23 cellular contexts compared by ENCODE assay signal in genomic region chr4:17939061-17939460, GRCh38.
"Had no signal": no experiment of that assay in that cellular context is flagged by ENCODE, and none has a peak within 500 bp of the region (broad histone marks: within the 10 kb centered on the region; RNA-seq: fewer than 3 reads in every experiment).

No MANE protein-coding gene starts in this region.

- H3K9me3 ChIP-seq: esophagus squamous epithelium, right lobe of liver, transverse colon had no signal

- H3K9ac ChIP-seq: neural progenitor cell, parathyroid adenoma had no signal

- H3K4me2 ChIP-seq: neural progenitor cell had no signal

- H3K4me1 Mint-ChIP-seq: nephron; neural progenitor cell; stimulated activated naive B cell treated with anti-CD40 and anti-IgM and Interleukin-4, amounts not matched to agents 10 μg/mL and 1 μg/mL and 100 μg/mL, for 72 hours had no signal

- H3K4me1 ChIP-seq: neural progenitor cell, parathyroid adenoma, right lobe of liver, transverse colon had no signal

- H2AFZ ChIP-seq: neural progenitor cell, parathyroid adenoma had no signal

- H3K27ac ChIP-seq: coronary artery, esophagus squamous epithelium, neural progenitor cell, parathyroid adenoma, right lobe of liver, transverse colon had no signal

- H3K36me3 ChIP-seq: right lobe of liver, transverse colon had no signal

- H3K79me2 ChIP-seq: parathyroid adenoma had no signal

- ATAC-seq: left lobe of liver; naive thymus-derived CD4-positive, alpha-beta T cell; right lobe of liver; stimulated activated naive B cell treated with anti-CD40 and anti-IgM and Interleukin-4, amounts not matched to agents 10 μg/mL and 1 μg/mL and 100 μg/mL, for 72 hours had no signal

- H3K27me3 ChIP-seq: esophagus squamous epithelium, neural progenitor cell, right lobe of liver, transverse colon had no signal

- H3K27me3 Mint-ChIP-seq: naive thymus-derived CD4-positive, alpha-beta T cell; progenitor cell of endocrine pancreas; stimulated activated naive B cell treated with anti-CD40 and anti-IgM and Interleukin-4, amounts not matched to agents 10 μg/mL and 1 μg/mL and 100 μg/mL, for 72 hours; stimulated activated naive CD8-positive, alpha-beta T cell treated with anti-CD3 and anti-CD28 coated beads, Interleukin-15, Interleukin-2, amounts not matched to agents 100 ng/mL and 50 ng/mL, for 24 hours had no signal

- H3K27ac Mint-ChIP-seq: immature natural killer cell; naive thymus-derived CD4-positive, alpha-beta T cell; nephron; neural progenitor cell; progenitor cell of endocrine pancreas; stimulated activated naive B cell treated with anti-CD40 and anti-IgM and Interleukin-4, amounts not matched to agents 10 μg/mL and 1 μg/mL and 100 μg/mL, for 72 hours; stimulated activated naive CD8-positive, alpha-beta T cell treated with anti-CD3 and anti-CD28 coated beads, Interleukin-15, Interleukin-2, amounts not matched to agents 100 ng/mL and 50 ng/mL, for 24 hours had no signal

- H3K4me3 ChIP-seq: coronary artery, esophagus squamous epithelium, lung, neural progenitor cell, right lobe of liver, transverse colon had no signal

- DNase-seq: dermis blood vessel endothelial cell; effector memory CD4-positive, alpha-beta T cell; esophagus squamous epithelium; hypothalamus; immature natural killer cell; kidney; mesenchymal stem cell; midbrain; naive thymus-derived CD4-positive, alpha-beta T cell; right lobe of liver; small intestine; stimulated activated CD4-positive, alpha-beta T cell treated with anti-CD3 and anti-CD28 coated beads, Interleukin-15, amount 100 ng/mL, for 24 hours; stimulated activated CD4-positive, alpha-beta T cell treated with anti-CD3 and anti-CD28 coated beads, Interleukin-2, amount 100 ng/mL, for 48 hours; stimulated activated naive B cell treated with anti-CD40 and anti-IgM and Interleukin-4, amounts not matched to agents 10 μg/mL and 1 μg/mL and 100 μg/mL, for 72 hours; transverse colon had no signal

- H3K4me3 Mint-ChIP-seq: immature natural killer cell; naive thymus-derived CD4-positive, alpha-beta T cell; nephron; neural progenitor cell; stimulated activated naive B cell treated with anti-CD40 and anti-IgM and Interleukin-4, amounts not matched to agents 10 μg/mL and 1 μg/mL and 100 μg/mL, for 72 hours; stimulated activated naive CD8-positive, alpha-beta T cell treated with anti-CD3 and anti-CD28 coated beads, Interleukin-15, Interleukin-2, amounts not matched to agents 100 ng/mL and 50 ng/mL, for 24 hours had no signal
